8 cellular contexts compared by ENCODE assay signal in the genomic region with DNA sequence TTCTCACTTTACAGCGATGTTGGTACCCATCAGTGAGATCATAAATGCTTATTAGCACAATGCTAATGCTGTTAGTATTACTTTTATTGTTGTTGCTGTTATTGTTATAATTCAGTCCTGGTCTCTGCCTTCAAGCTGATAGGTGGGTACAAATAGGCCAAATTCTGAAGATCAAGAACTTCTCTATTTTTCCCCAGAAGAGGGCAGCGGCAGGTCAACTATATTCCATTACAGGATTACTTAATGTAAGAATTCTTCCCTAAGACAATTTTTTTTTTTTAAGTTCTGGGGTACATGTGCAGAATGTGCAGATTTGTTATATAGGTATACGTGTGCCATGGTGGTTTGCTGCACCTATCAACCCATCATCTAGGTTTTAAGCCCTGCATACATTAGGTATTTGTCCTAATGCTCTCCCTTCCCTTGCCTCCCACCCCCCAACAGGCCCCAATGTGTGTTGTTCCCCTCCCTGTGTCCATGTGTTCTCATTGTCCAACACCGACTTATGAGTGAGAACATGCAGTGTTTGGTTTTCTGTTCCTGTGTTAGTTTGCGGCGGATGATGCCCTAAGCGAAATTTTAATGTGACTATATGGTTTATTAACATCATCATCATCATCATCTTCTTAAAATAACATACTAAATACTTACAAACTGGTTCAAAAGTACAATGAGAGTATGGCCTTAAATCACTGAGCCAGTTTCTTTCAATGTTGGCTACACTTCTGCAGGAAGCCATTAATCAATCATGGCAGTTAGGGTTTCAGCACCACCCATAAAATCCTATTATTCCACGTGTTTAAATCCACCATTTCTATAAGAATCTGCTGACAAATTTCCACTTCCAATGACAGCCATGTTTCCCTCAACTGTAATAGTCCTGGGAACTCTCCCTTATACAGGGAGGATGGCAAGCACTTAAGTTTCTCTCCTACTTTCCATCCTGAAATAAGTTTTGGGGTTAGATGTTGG. TPM values are rescaled to one million over a fixed set of nuclear protein-coding genes. Genes with fewer than 3 reads are reported as not detected.
A peak's percentile ranks its signal among the peaks of the same experiment; 100 is the strongest.
DNase-seq lines count a peak whose midpoint lies in the region; ATAC-seq and TF ChIP-seq lines count a peak whose summit lies in the region.

No MANE protein-coding gene starts in this region.

- peak; percentile 59; the same call in 1 of the 2 replicates for ATAC-seq in WTC11
- no peak for ATAC-seq in HG03521 (IDR thresholded peaks at IDR 0.05; ENCODE audit: unreplicated experiment)
- no peak for ATAC-seq in HG03095 (IDR thresholded peaks at IDR 0.05; ENCODE audit: unreplicated experiment)

- no peak overlapping the region for H3K27ac Mint-ChIP-seq in activated CD4-positive, alpha-beta T cell treated with anti-CD3 and anti-CD28 coated beads, Interleukin-2, amount 10 ng/mL, durations not matched to agents 24 days and 14 days
- no peak overlapping the region for H3K27ac Mint-ChIP-seq in WTC11

- H3K4me1 Mint-ChIP-seq in activated CD4-positive, alpha-beta T cell treated with anti-CD3 and anti-CD28 coated beads, Interleukin-2, amount 10 ng/mL, durations not matched to agents 24 days and 14 days = peaks cover 5% of the 10 kb centered on the region
- no peaks in the 10 kb centered on the region for H3K4me1 Mint-ChIP-seq in WTC11

- H3K9me3 Mint-ChIP-seq in activated CD4-positive, alpha-beta T cell treated with anti-CD3 and anti-CD28 coated beads, Interleukin-2, amount 10 ng/mL, durations not matched to agents 24 days and 14 days = no peaks in the 10 kb centered on the region
- H3K9me3 Mint-ChIP-seq in WTC11 = no peaks in the 10 kb centered on the region

- no peak for TF ChIP-seq CTCF in WTC11 (IDR thresholded peaks at IDR 0.05)

- H3K36me3 Mint-ChIP-seq in activated CD4-positive, alpha-beta T cell treated with anti-CD3 and anti-CD28 coated beads, Interleukin-2, amount 10 ng/mL, durations not matched to agents 24 days and 14 days (ENCODE audit: low read depth) = peaks cover 15% of the 10 kb centered on the region
- H3K36me3 Mint-ChIP-seq in WTC11 = peaks cover 18% of the 10 kb centered on the region

- intact Hi-C loops in activated CD4-positive, alpha-beta T cell treated with anti-CD3 and anti-CD28 coated beads, Interleukin-2, amount 10 ng/mL, durations not matched to agents 24 days and 14 days (cut with micrococcal nuclease) = loop anchor here (2.0 kb wide), 1 partner anchor 80 kb away; no protein-coding TSS in a partner anchor

- no peak overlapping the region for H3K4me3 Mint-ChIP-seq in activated CD4-positive, alpha-beta T cell treated with anti-CD3 and anti-CD28 coated beads, Interleukin-2, amount 10 ng/mL, durations not matched to agents 24 days and 14 days
- no peak overlapping the region for H3K4me3 Mint-ChIP-seq in WTC11

- peak; percentile 73 for DNase-seq in activated CD4-positive, alpha-beta T cell treated with anti-CD3 and anti-CD28 coated beads, Interleukin-2, amount 10 ng/mL, durations not matched to agents 24 days and 14 days
- no peak for DNase-seq in activated CD4-positive, alpha-beta T cell treated with anti-CD3 and anti-CD28 coated beads for 48 hours
- DNase-seq in M059J (ENCODE audit: low read depth) (peak; percentile 52), WTC11 (ENCODE audit: low spot score) (no peak), left kidney (ENCODE audit: low read depth, low spot score) (peak; percentile 52)
- DNase-seq in effector CD8-positive, alpha-beta T cell (lab: John Stamatoyannopoulos, UW) = no peak

- H3K27me3 Mint-ChIP-seq in activated CD4-positive, alpha-beta T cell treated with anti-CD3 and anti-CD28 coated beads, Interleukin-2, amount 10 ng/mL, durations not matched to agents 24 days and 14 days = no peaks in the 10 kb centered on the region
- no peaks in the 10 kb centered on the region for H3K27me3 Mint-ChIP-seq in WTC11 (ENCODE audit: low read depth)

- CTCF ChIA-PET in WTC11 (lab: Charles Lee) = interaction anchor here (0.8 to 3.2 kb wide), 3 partner anchors 39 to 245 kb away, joined by 3 to 20 read pairs (median 4); a partner anchor contains a TSS

- POLR2A ChIA-PET in WTC11 (lab: Charles Lee) = no interaction called here

TF ChIP-seq in WTC11, 78 proteins besides CTCF, POLR2A, EP300 and RAD21 (continues in another document):
- no peak for TF ChIP-seq ESRRA (CRISPR knock-in tag; IDR thresholded peaks at IDR 0.05; ENCODE audit: borderline replicate concordance)
- TF ChIP-seq, protein P1, sequence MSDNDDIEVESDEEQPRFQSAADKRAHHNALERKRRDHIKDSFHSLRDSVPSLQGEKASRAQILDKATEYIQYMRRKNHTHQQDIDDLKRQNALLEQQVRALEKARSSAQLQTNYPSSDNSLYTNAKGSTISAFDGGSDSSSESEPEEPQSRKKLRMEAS (CRISPR knock-in tag; IDR thresholded peaks at IDR 0.05) = no peak
- TF ChIP-seq TCF7 (CRISPR knock-in tag; IDR thresholded peaks at IDR 0.05; ENCODE audit: low read depth) = no peak
- no peak for TF ChIP-seq ZNF219 (CRISPR knock-in tag; IDR thresholded peaks at IDR 0.05; ENCODE audit: borderline replicate concordance)
- TF ChIP-seq, protein P2, sequence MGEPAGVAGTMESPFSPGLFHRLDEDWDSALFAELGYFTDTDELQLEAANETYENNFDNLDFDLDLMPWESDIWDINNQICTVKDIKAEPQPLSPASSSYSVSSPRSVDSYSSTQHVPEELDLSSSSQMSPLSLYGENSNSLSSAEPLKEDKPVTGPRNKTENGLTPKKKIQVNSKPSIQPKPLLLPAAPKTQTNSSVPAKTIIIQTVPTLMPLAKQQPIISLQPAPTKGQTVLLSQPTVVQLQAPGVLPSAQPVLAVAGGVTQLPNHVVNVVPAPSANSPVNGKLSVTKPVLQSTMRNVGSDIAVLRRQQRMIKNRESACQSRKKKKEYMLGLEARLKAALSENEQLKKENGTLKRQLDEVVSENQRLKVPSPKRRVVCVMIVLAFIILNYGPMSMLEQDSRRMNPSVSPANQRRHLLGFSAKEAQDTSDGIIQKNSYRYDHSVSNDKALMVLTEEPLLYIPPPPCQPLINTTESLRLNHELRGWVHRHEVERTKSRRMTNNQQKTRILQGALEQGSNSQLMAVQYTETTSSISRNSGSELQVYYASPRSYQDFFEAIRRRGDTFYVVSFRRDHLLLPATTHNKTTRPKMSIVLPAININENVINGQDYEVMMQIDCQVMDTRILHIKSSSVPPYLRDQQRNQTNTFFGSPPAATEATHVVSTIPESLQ (CRISPR knock-in tag; IDR thresholded peaks at IDR 0.05) = no peak
- TF ChIP-seq, protein P3, sequence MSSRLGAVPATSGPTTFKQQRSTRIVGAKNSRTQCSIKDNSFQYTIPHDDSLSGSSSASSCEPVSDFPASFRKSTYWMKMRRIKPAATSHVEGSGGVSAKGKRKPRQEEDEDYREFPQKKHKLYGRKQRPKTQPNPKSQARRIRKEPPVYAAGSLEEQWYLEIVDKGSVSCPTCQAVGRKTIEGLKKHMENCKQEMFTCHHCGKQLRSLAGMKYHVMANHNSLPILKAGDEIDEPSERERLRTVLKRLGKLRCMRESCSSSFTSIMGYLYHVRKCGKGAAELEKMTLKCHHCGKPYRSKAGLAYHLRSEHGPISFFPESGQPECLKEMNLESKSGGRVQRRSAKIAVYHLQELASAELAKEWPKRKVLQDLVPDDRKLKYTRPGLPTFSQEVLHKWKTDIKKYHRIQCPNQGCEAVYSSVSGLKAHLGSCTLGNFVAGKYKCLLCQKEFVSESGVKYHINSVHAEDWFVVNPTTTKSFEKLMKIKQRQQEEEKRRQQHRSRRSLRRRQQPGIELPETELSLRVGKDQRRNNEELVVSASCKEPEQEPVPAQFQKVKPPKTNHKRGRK (CRISPR knock-in tag; IDR thresholded peaks at IDR 0.05; ENCODE audit: borderline replicate concordance) = no peak
- TF ChIP-seq, protein P4, sequence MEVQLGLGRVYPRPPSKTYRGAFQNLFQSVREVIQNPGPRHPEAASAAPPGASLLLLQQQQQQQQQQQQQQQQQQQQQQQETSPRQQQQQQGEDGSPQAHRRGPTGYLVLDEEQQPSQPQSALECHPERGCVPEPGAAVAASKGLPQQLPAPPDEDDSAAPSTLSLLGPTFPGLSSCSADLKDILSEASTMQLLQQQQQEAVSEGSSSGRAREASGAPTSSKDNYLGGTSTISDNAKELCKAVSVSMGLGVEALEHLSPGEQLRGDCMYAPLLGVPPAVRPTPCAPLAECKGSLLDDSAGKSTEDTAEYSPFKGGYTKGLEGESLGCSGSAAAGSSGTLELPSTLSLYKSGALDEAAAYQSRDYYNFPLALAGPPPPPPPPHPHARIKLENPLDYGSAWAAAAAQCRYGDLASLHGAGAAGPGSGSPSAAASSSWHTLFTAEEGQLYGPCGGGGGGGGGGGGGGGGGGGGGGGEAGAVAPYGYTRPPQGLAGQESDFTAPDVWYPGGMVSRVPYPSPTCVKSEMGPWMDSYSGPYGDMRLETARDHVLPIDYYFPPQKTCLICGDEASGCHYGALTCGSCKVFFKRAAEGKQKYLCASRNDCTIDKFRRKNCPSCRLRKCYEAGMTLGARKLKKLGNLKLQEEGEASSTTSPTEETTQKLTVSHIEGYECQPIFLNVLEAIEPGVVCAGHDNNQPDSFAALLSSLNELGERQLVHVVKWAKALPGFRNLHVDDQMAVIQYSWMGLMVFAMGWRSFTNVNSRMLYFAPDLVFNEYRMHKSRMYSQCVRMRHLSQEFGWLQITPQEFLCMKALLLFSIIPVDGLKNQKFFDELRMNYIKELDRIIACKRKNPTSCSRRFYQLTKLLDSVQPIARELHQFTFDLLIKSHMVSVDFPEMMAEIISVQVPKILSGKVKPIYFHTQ (CRISPR knock-in tag; IDR thresholded peaks at IDR 0.05) = no peak
- no peak for TF ChIP-seq NFYB (CRISPR knock-in tag; conservative IDR thresholded peaks at IDR 0.05; ENCODE audit: low read depth)
- TF ChIP-seq, protein P5, sequence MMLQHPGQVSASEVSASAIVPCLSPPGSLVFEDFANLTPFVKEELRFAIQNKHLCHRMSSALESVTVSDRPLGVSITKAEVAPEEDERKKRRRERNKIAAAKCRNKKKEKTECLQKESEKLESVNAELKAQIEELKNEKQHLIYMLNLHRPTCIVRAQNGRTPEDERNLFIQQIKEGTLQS (CRISPR knock-in tag; conservative IDR thresholded peaks at IDR 0.05) = no peak
- no peak for TF ChIP-seq MYBL2 (CRISPR knock-in tag; IDR thresholded peaks at IDR 0.05)
- TF ChIP-seq GRHL2 (CRISPR knock-in tag; IDR thresholded peaks at IDR 0.05; ENCODE audit: insufficient replicate concordance, severe bottlenecking) = no peak

RNA-seq across cellular contexts. Expression of a gene that starts 19.2 kb away (rescaled TPM):
- 12.1 and 12.2 TPM in 2 replicates for total RNA-seq in activated CD4-positive, alpha-beta T cell treated with anti-CD3 and anti-CD28 coated beads, Interleukin-2, amount 10 ng/mL, durations not matched to agents 24 days and 14 days
- total RNA-seq in M059J (2014; rRNA removed; shearing (Covaris generic)) = 8.1 and 10.4 TPM in 2 replicates
- total RNA-seq in WTC11 (2021) = 14.6 to 15.8 TPM (median 14.7 TPM) in 3 replicates

RNA-seq across cellular contexts. Expression of a gene that starts 39.3 kb away (rescaled TPM):
- total RNA-seq in activated CD4-positive, alpha-beta T cell treated with anti-CD3 and anti-CD28 coated beads, Interleukin-2, amount 10 ng/mL, durations not matched to agents 24 days and 14 days = 0.09 TPM in 1 of 2 replicates, not detected in the other
- total RNA-seq in M059J (2014; rRNA removed; shearing (Covaris generic)) = 0.37 and 1.4 TPM in 2 replicates
- total RNA-seq in WTC11 (2021) = 1.5 to 3.3 TPM (median 2.8 TPM) in 3 replicates

Comparison
In these comparisons a context has a peak if more than half of its experiments do, and no peak if none do; other contexts are left out.
1. DNase-seq: peak in activated CD4-positive, alpha-beta T cell treated with anti-CD3 and anti-CD28 coated beads, Interleukin-2, amount 10 ng/mL, durations not matched to agents 24 days and 14 days (single experiment), M059J (single experiment) and left kidney (single experiment); none in activated CD4-positive, alpha-beta T cell treated with anti-CD3 and anti-CD28 coated beads for 48 hours (single experiment), WTC11 (single experiment) and effector CD8-positive, alpha-beta T cell (single experiment).